Comparison of ENCODE assay signal across 26 cellular contexts in genomic region chr10:8498290-8498689, GRCh38.
DNase-seq lines count a peak whose midpoint lies in the region; ATAC-seq and FAIRE-seq lines count a peak whose summit lies in the region.
"Had no signal": no experiment of that assay in that cellular context is flagged by ENCODE, and none has a peak within 500 bp of the region (broad histone marks: within the 10 kb centered on the region; RNA-seq: fewer than 3 reads in every experiment).

No MANE protein-coding gene starts in this region.

- peak overlapping the region; percentile 70 for H3K27ac ChIP-seq in epithelial cell of prostate
- H3K27ac ChIP-seq: BLaER1 had no signal

- no peak for ATAC-seq in T-cell (replicated peaks in 1 of 4)
- no peak for ATAC-seq in left ventricle myocardium superior

- H3K36me3 Mint-ChIP-seq in T-cell = no peaks in the 10 kb centered on the region
- H3K36me3 Mint-ChIP-seq: CD14-positive monocyte; CD4-positive, alpha-beta memory T cell; CD4-positive, CD25-positive, alpha-beta regulatory T cell; CD8-positive, alpha-beta memory T cell had no signal

- peaks cover 0 to 2% (median 0%) of the 10 kb centered on the region in 3 donors for H3K4me1 Mint-ChIP-seq in T-cell
- H3K4me1 Mint-ChIP-seq: CD14-positive monocyte had no signal

- intact Hi-C loops in left ventricle myocardium superior (cut with micrococcal nuclease) = no loop called here

- DNase-seq in RCC 7860 (ENCODE audit: low spot score) (no peak), epithelial cell of prostate (ENCODE audit: low read depth, low spot score) (no peak), frontal cortex (ENCODE audit: low spot score in 2 of 2) (no peak), T-cell (no peak), H7 (no peak), left ventricle myocardium superior (no peak)
- DNase-seq: 8988T; ACHN; BE2C; C1 segment of cervical spinal cord; CD4-positive, alpha-beta memory T cell; CD4-positive, CD25-positive, alpha-beta regulatory T cell; CD8-positive, alpha-beta memory T cell; COR-L47; DMS 273 treated with DMSO at 0.1 percent for 48 hours; DMS153; DMS53; DMS79; DND-41; EL; GF-D8 had no signal

- no peak overlapping the region for H3K4me3 Mint-ChIP-seq in T-cell
- H3K4me3 Mint-ChIP-seq: CD14-positive monocyte; CD4-positive, alpha-beta memory T cell; CD4-positive, CD25-positive, alpha-beta regulatory T cell; CD8-positive, alpha-beta memory T cell had no signal

- no peaks in the 10 kb centered on the region for H3K9me3 Mint-ChIP-seq in T-cell
- H3K9me3 Mint-ChIP-seq: CD4-positive, CD25-positive, alpha-beta regulatory T cell; CD8-positive, alpha-beta memory T cell had no signal

- no peaks in the 10 kb centered on the region for H3K27me3 ChIP-seq in H7 (ENCODE audit: control insufficient read depth, insufficient read depth, low read length)
- H3K27me3 ChIP-seq: BE2C, BLaER1 had no signal

- no peak overlapping the region for H3K27ac Mint-ChIP-seq in T-cell
- H3K27ac Mint-ChIP-seq: CD14-positive monocyte; CD4-positive, alpha-beta memory T cell; CD4-positive, CD25-positive, alpha-beta regulatory T cell; CD8-positive, alpha-beta memory T cell had no signal

- FAIRE-seq in RCC 7860 (lab: Jason Lieb, UNC) (peak; percentile 62), frontal cortex (lab: Jason Lieb, UNC) (peak; percentile 62)
- FAIRE-seq: A204.1, GM12891, GM19239 had no signal

- POLR2A ChIA-PET in T-cell (lab: Charles Lee) = no interaction called here

- peaks cover 1 to 3% of the 10 kb centered on the region in 2 donors for H3K27me3 Mint-ChIP-seq in T-cell

- no peak overlapping the region for H3K4me3 ChIP-seq in H7 (ENCODE audit: insufficient read depth, low read depth, low read length)
- H3K4me3 ChIP-seq: BLaER1 had no signal

- CTCF ChIA-PET in T-cell (lab: Charles Lee) = no interaction called here

- H3K36me3 ChIP-seq in H7 (replicated peaks; ENCODE audit: control insufficient read depth, insufficient read depth, low read length) = no peaks in the 10 kb centered on the region
- H3K36me3 ChIP-seq: BE2C, BLaER1 had no signal
